ENCODE assay signal across 22 cellular contexts in genomic region chr6:40523505-40524172, GRCh38.
"Had no signal": no experiment of that assay in that cellular context is flagged by ENCODE, and none has a peak within 500 bp of the region (broad histone marks: within the 10 kb centered on the region; RNA-seq: fewer than 3 reads in every experiment).

No MANE protein-coding gene starts in this region.

- H3K4me3 ChIP-seq: adrenal gland, ascending aorta, dorsolateral prefrontal cortex, heart left ventricle, left ventricle myocardium inferior, pancreas, psoas muscle, right atrium auricular region, spleen, upper lobe of right lung had no signal

- ATAC-seq: activated T-cell treated with anti-CD3 and anti-CD28 coated beads, Interleukin-2, amount 50 U/mL, for 4 hours; effector memory CD8-positive, alpha-beta T cell; heart left ventricle; natural killer cell treated with Interleukin-12 subunit alpha and Interleukin-12 subunit beta and Interleukin-15 and Interleukin-18, amount 100 ng/mL, for 72 hours; psoas muscle; upper lobe of right lung had no signal

- DNase-seq: activated CD4-positive, alpha-beta T cell treated with anti-CD3 and anti-CD28 coated beads for 4 hours; activated CD4-positive, alpha-beta T cell treated with anti-CD3 and anti-CD28 coated beads, Interleukin-2, amount 50 U/mL, for 48 hours; activated CD4-positive, CD25-positive, alpha-beta regulatory T cell; activated CD8-positive, alpha-beta memory T cell treated with anti-CD3 and anti-CD28 coated beads, Interleukin-2, amount 50 U/mL, for 48 hours; activated naive CD4-positive, alpha-beta T cell; activated T-cell treated with anti-CD3 and anti-CD28 coated beads, Interleukin-2, amount 50 U/mL, for 4 hours; brain microvascular endothelial cell; dorsolateral prefrontal cortex; effector memory CD8-positive, alpha-beta T cell; heart left ventricle; left ventricle myocardium inferior; pancreas; psoas muscle; spleen; stimulated activated CD4-positive, alpha-beta T cell treated with anti-CD3 and anti-CD28 coated beads, Interleukin-4, amount 100 ng/mL, for 1 hour; stimulated activated naive CD4-positive, alpha-beta T cell treated with Interleukin-2 at 50 U/mL for 16 hours; T1000; upper lobe of right lung had no signal

- H3K36me3 ChIP-seq: adrenal gland, ascending aorta, brain microvascular endothelial cell, heart left ventricle, left ventricle myocardium inferior, pancreas, right atrium auricular region, spleen, upper lobe of right lung had no signal

- H3K27me3 ChIP-seq: ascending aorta, brain microvascular endothelial cell, pancreas, right atrium auricular region, spleen had no signal

- H3K27ac ChIP-seq: adrenal gland, ascending aorta, brain microvascular endothelial cell, dorsolateral prefrontal cortex, heart left ventricle, left ventricle myocardium inferior, pancreas, psoas muscle, right atrium auricular region, spleen, upper lobe of right lung had no signal

- H3K9me3 ChIP-seq: adrenal gland, ascending aorta, heart left ventricle, left ventricle myocardium inferior, pancreas, psoas muscle, right atrium auricular region, spleen, upper lobe of right lung had no signal

- H3K4me1 ChIP-seq: ascending aorta, pancreas, psoas muscle, upper lobe of right lung had no signal
